Comparison of ENCODE assay signal across 8 cellular contexts in genomic region chr1:8317647-8318360, GRCh38. TPM values are rescaled to one million over a fixed set of nuclear protein-coding genes. Genes with fewer than 3 reads are reported as not detected.
DNase-seq lines count a peak whose midpoint lies in the region; ATAC-seq and TF ChIP-seq lines count a peak whose summit lies in the region.

TSS of gene SLC45A1 (plus strand) at chr1:8318114. CDS start at chr1:8324330, 6,216 bp downstream.

- no peaks in the 10 kb centered on the region for H3K36me3 ChIP-seq in CD4-positive, alpha-beta memory T cell (ENCODE audit: insufficient read depth, low read length)
- H3K36me3 ChIP-seq in SK-N-SH (replicated peaks in 1 of 2; ENCODE audit: control insufficient read depth in 1 of 2, insufficient read depth in 2 of 2, low read length in 1 of 2) (no peaks in the 10 kb centered on the region), parathyroid adenoma (ENCODE audit: control insufficient read depth, insufficient read depth, low read length) (no peaks in the 10 kb centered on the region), thymus (ENCODE audit: control insufficient read depth, insufficient read depth) (no peaks in the 10 kb centered on the region)

- ATAC-seq in HG03520 (IDR thresholded peaks at IDR 0.05; ENCODE audit: unreplicated experiment), result peak; percentile 55
- ATAC-seq in activated naive CD8-positive, alpha-beta T cell treated with anti-CD3 and anti-CD28 coated beads, Interleukin-2, amount 10 ng/mL, durations not matched to agents 7 days and 5 days (ENCODE audit: low read depth), result peak; percentile 84

- CTCF ChIA-PET in CD4-positive, alpha-beta memory T cell (lab: Charles Lee; ENCODE audit: partially characterized antibody), result interaction anchor here (1.7 to 9.9 kb wide), 3 partner anchors 32 to 303 kb away, joined by 4 to 147 read pairs (median 10); no protein-coding TSS in a partner anchor
- CTCF ChIA-PET in SK-N-SH (lab: Yijun Ruan, JAX), result interaction anchor here (0.9 to 9.6 kb wide), 8 partner anchors 12 to 343 kb away, joined by 3 to 293 read pairs (median 3); partner anchors contain the start of gene ERRFI1

- peak within 1 kb of the TSS; percentile 73 to 87 (median 82) for H3K4me3 Mint-ChIP-seq in CD4-positive, alpha-beta memory T cell
- H3K4me3 Mint-ChIP-seq in activated naive CD8-positive, alpha-beta T cell treated with anti-CD3 and anti-CD28 coated beads, Interleukin-2, amount 10 ng/mL, durations not matched to agents 7 days and 5 days, result peak within 1 kb of the TSS; percentile 75

- WGBS in SK-N-SH (ENCODE audit: low lambda C conversion rate), result 39% methylated on average over 35 of the region's 73 CpGs
- WGBS in thymus, result 12% methylated on average over 73 of the region's 73 CpGs

- H3K36me3 Mint-ChIP-seq in CD4-positive, alpha-beta memory T cell, result no peaks in the 10 kb centered on the region
- no peaks in the 10 kb centered on the region for H3K36me3 Mint-ChIP-seq in activated naive CD8-positive, alpha-beta T cell treated with anti-CD3 and anti-CD28 coated beads, Interleukin-2, amount 10 ng/mL, durations not matched to agents 7 days and 5 days

- H3K4me2 ChIP-seq in SK-N-SH, result peak within 1 kb of the TSS; percentile 91
- peak within 1 kb of the TSS; percentile 67 for H3K4me2 ChIP-seq in parathyroid adenoma (ENCODE audit: low read length)

- H3K9ac ChIP-seq in SK-N-SH (peak within 1 kb of the TSS; percentile 51; the same call in 1 of the 2 replicates), parathyroid adenoma (no peak within 1 kb of the TSS)

- H3K4me1 Mint-ChIP-seq in CD4-positive, alpha-beta memory T cell, result peaks cover 4 to 30% (median 16%) of the 10 kb centered on the region in 4 donors
- peaks cover 5% of the 10 kb centered on the region for H3K4me1 Mint-ChIP-seq in activated naive CD8-positive, alpha-beta T cell treated with anti-CD3 and anti-CD28 coated beads, Interleukin-2, amount 10 ng/mL, durations not matched to agents 7 days and 5 days

- TF ChIP-seq CTCF in SK-N-SH (IDR thresholded peaks at IDR 0.05) (no peak), parathyroid adenoma (IDR thresholded peaks at IDR 0.05) (no peak)

- TF ChIP-seq EP300 in SK-N-SH (IDR thresholded peaks at IDR 0.05; ENCODE audit: borderline replicate concordance in 1 of 2, low read depth in 1 of 2, low read length in 1 of 2), result no peak

- no peak for TF ChIP-seq RAD21 in SK-N-SH (IDR thresholded peaks at IDR 0.05; ENCODE audit: low read length)

- peaks cover 0 to 1% (median 0%) of the 10 kb centered on the region in 8 donors for H3K9me3 Mint-ChIP-seq in CD4-positive, alpha-beta memory T cell
- H3K9me3 Mint-ChIP-seq in activated naive CD8-positive, alpha-beta T cell treated with anti-CD3 and anti-CD28 coated beads, Interleukin-2, amount 10 ng/mL, durations not matched to agents 7 days and 5 days, result peaks cover 2% of the 10 kb centered on the region

- no peaks in the 10 kb centered on the region for H3K9me3 ChIP-seq in CD4-positive, alpha-beta memory T cell (ENCODE audit: control insufficient read depth in 1 of 2, low read length in 2 of 2)
- no peaks in the 10 kb centered on the region for H3K9me3 ChIP-seq in SK-N-SH
- no peaks in the 10 kb centered on the region for H3K9me3 ChIP-seq in parathyroid adenoma (ENCODE audit: control insufficient read depth, low read length)
- H3K9me3 ChIP-seq in thymus (ENCODE audit: control insufficient read depth), result no peaks in the 10 kb centered on the region

- intact Hi-C loops in CD4-positive, alpha-beta memory T cell (cut with micrococcal nuclease), result loop anchor here (1.0 to 10.0 kb wide), 2 partner anchors 163 to 292 kb away; partner anchors contain the start of gene ERRFI1
- intact Hi-C loops in cardiac septum (cut with DNase I), result loop anchor here (1.0 kb wide), 1 partner anchor 292 kb away; the partner anchor contains the start of gene ERRFI1

- no peaks in the 10 kb centered on the region for H4K20me1 ChIP-seq in SK-N-SH (ENCODE audit: insufficient read depth)

- H2AFZ ChIP-seq in SK-N-SH (ENCODE audit: low read depth) (peak within 1 kb of the TSS; percentile 81; the same call in 1 of the 2 replicates), parathyroid adenoma (peak within 1 kb of the TSS; percentile 65)

- POLR2A ChIA-PET in CD4-positive, alpha-beta memory T cell (lab: Charles Lee; ENCODE audit: partially characterized antibody), result interaction anchor here (1.0 to 1.2 kb wide), 3 partner anchors 105 to 305 kb away, joined by 3 to 4 read pairs (median 4); partner anchors contain the start of gene ERRFI1
- POLR2A ChIA-PET in SK-N-SH (lab: Yijun Ruan, JAX), result no interaction called here
- POLR2A ChIA-PET in activated naive CD8-positive, alpha-beta T cell treated with anti-CD3 and anti-CD28 coated beads, Interleukin-2, amount 10 ng/mL, durations not matched to agents 7 days and 5 days (lab: Charles Lee), result interaction anchor here (0.6 kb wide), 1 partner anchor 205 kb away, joined by 4 read pairs; no protein-coding TSS in a partner anchor

- H3K27me3 Mint-ChIP-seq in CD4-positive, alpha-beta memory T cell, result peaks cover 14 to 24% of the 10 kb centered on the region in 2 donors
- H3K27me3 Mint-ChIP-seq in activated naive CD8-positive, alpha-beta T cell treated with anti-CD3 and anti-CD28 coated beads, Interleukin-2, amount 10 ng/mL, durations not matched to agents 7 days and 5 days, result peaks cover 52% of the 10 kb centered on the region

- peak; percentile 76 to 85 (median 78) for DNase-seq in CD4-positive, alpha-beta memory T cell
- DNase-seq in SK-N-SH (peak; percentile 97), cardiac septum (ENCODE audit: low spot score) (peak; percentile 90), GF-D8 (lab: John Stamatoyannopoulos, UW) (no peak)
- DNase-seq in activated naive CD8-positive, alpha-beta T cell treated with anti-CD3 and anti-CD28 coated beads, Interleukin-2, amount 10 ng/mL, durations not matched to agents 7 days and 5 days, result peak; percentile 87

- H3K27ac Mint-ChIP-seq in CD4-positive, alpha-beta memory T cell, result peak within 1 kb of the TSS in 6 of 7 donors; percentile 8 to 87 (median 75)
- H3K27ac Mint-ChIP-seq in activated naive CD8-positive, alpha-beta T cell treated with anti-CD3 and anti-CD28 coated beads, Interleukin-2, amount 10 ng/mL, durations not matched to agents 7 days and 5 days, result no peak within 1 kb of the TSS

- H3K27me3 ChIP-seq in CD4-positive, alpha-beta memory T cell (ENCODE audit: insufficient read depth, low read length), result peaks cover 8% of the 10 kb centered on the region
- H3K27me3 ChIP-seq in SK-N-SH (ENCODE audit: insufficient read depth), result no peaks in the 10 kb centered on the region
- no peaks in the 10 kb centered on the region for H3K27me3 ChIP-seq in parathyroid adenoma (ENCODE audit: control insufficient read depth, insufficient read depth, low read length)
- peaks cover 16% of the 10 kb centered on the region for H3K27me3 ChIP-seq in thymus (ENCODE audit: control insufficient read depth, insufficient read depth)

- no peaks in the 10 kb centered on the region for H3F3A ChIP-seq in SK-N-SH (replicated peaks; ENCODE audit: insufficient read depth)

- H3K27ac ChIP-seq in CD4-positive, alpha-beta memory T cell (ENCODE audit: low read depth, low read length), result no peak within 1 kb of the TSS
- H3K27ac ChIP-seq in SK-N-SH (ENCODE audit: low read depth in 2 of 2, low read length in 1 of 2), result no peak within 1 kb of the TSS
- no peak within 1 kb of the TSS for H3K27ac ChIP-seq in parathyroid adenoma
- no peak within 1 kb of the TSS for H3K27ac ChIP-seq in thymus (ENCODE audit: low read depth)

- H3K4me1 ChIP-seq in CD4-positive, alpha-beta memory T cell (ENCODE audit: insufficient read depth, low read length), result peaks cover 11% of the 10 kb centered on the region
- H3K4me1 ChIP-seq in SK-N-SH (ENCODE audit: control insufficient read depth in 1 of 2, insufficient read depth in 2 of 2, low read depth in 1 of 2, low read length in 1 of 2), result peaks cover 0 to 8% of the 10 kb centered on the region in 2 experiments; a peak in 1 of 4 replicates
- H3K4me1 ChIP-seq in parathyroid adenoma, result peaks cover 2% of the 10 kb centered on the region
- peaks cover 6% of the 10 kb centered on the region for H3K4me1 ChIP-seq in thymus (ENCODE audit: control insufficient read depth, insufficient read depth, low read length)

- H3K4me3 ChIP-seq in CD4-positive, alpha-beta memory T cell (ENCODE audit: low read length in 2 of 2), result peak within 1 kb of the TSS in 1 of 2 donors; percentile 72
- H3K4me3 ChIP-seq in SK-N-SH (ENCODE audit: low read depth in 2 of 2, low read length in 1 of 2) (peak within 1 kb of the TSS; percentile 64), parathyroid adenoma (ENCODE audit: low read depth, low read length) (peak within 1 kb of the TSS; percentile 43), thymus (ENCODE audit: low read length) (peak within 1 kb of the TSS; percentile 53)

- H3K79me2 ChIP-seq in SK-N-SH (ENCODE audit: insufficient read depth) (no peaks in the 10 kb centered on the region), parathyroid adenoma (no peaks in the 10 kb centered on the region)

- H3K9me2 ChIP-seq in SK-N-SH, result no peaks in the 10 kb centered on the region

TF ChIP-seq in SK-N-SH, 30 proteins besides CTCF, POLR2A, EP300 and RAD21 (continues in another document):
- TF ChIP-seq MAX (IDR thresholded peaks at IDR 0.05; ENCODE audit: low read depth), result peak; percentile 70; the same call in 1 of the 2 replicates
- no peak for TF ChIP-seq ELF1 (IDR thresholded peaks at IDR 0.05)
- peak; percentile 22 for TF ChIP-seq CHD2 (IDR thresholded peaks at IDR 0.05; ENCODE audit: low read length, partially characterized antibody)
- no peak for TF ChIP-seq JUND (IDR thresholded peaks at IDR 0.05)

RNA-seq across cellular contexts. Expression of gene SLC45A1, which starts in this region (rescaled TPM):
- total RNA-seq in CD4-positive, alpha-beta memory T cell, result 1 to 10 TPM in 1 of 2 experiments, under 1 TPM in 1; 0.94 to 1.2 TPM
- polyA plus RNA-seq in CD4-positive, alpha-beta memory T cell, result under 1 TPM; 0.33 to 0.52 TPM
- polyA plus RNA-seq in SK-N-SH (2012; rRNA removed) (1.4 and 2.5 TPM in 2 replicates), thymus (1.4 TPM)
- polyA plus RNA-seq in SK-N-SH (2012; cell fraction: cytosol; rRNA removed), result 1.1 and 2.0 TPM in 2 replicates
- 4.1 and 4.3 TPM in 2 replicates for polyA plus RNA-seq in SK-N-SH (2012; cell fraction: nucleus; rRNA removed)
- under 1 TPM; 0.50 to 0.88 TPM for total RNA-seq in activated naive CD8-positive, alpha-beta T cell treated with anti-CD3 and anti-CD28 coated beads, Interleukin-2, amount 10 ng/mL, durations not matched to agents 7 days and 5 days
- total RNA-seq in cardiac septum, result 1.8 TPM

Comparison
In these comparisons a context has a peak if more than half of its experiments do, and no peak if none do; other contexts are left out.
1. Peak in DNase-seq and ATAC-seq in activated naive CD8-positive, alpha-beta T cell treated with anti-CD3 and anti-CD28 coated beads, Interleukin-2, amount 10 ng/mL, durations not matched to agents 7 days and 5 days; RNA of the gene not detected or under 1 TPM.